Comparison of ENCODE assay signal across 9 cellular contexts in the genomic region with DNA sequence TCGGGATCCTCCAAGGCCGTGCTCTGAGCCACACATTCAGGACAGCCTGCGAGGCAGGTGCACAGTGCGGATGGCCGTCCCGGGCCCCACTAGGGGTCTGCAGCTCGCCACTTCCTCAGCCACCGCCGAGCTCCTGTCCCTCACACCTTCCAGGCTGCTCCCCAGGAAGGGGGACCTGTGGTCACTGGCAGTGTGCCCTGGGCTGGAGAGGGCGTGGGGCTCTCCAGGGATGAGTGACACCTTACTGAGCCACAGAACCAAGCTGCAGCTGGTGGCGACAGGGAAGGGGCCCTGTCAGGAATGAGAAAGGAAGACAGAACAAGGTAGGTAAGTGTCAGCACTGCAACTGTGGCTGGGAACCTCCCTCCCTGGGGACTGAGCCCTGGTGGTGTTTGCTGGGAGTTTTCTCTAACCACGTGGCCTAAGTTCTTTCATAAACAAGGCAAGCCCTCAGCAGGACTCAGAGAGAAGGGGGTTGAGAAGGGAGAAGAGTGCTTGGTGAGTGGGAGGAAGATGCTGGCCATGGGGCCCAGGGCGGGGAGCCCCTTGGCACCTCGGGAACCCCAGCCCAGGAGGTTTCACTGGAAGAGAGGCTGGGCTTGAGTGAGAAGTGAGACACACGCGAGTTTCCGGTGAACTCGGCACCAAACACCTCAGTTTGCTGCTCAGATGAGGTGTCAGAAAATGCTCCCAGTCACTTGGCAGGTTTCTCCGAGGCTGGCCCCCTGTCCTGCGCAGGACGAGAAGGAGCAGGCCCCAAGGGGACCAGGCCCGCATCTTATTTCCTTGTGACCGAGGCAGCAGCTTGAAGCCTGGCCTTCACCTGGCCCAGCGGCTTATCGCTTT. TPM values are rescaled to one million over a fixed set of nuclear protein-coding genes. Genes with fewer than 3 reads are reported as not detected.
DNase-seq lines count a peak whose midpoint lies in the region; ATAC-seq and TF ChIP-seq lines count a peak whose summit lies in the region.
"Had no signal": no experiment of that assay in that cellular context is flagged by ENCODE, and none has a peak within 500 bp of the region (broad histone marks: within the 10 kb centered on the region; RNA-seq: fewer than 3 reads in every experiment).

No MANE protein-coding gene starts in this region.

- H3K27me3 ChIP-seq in GM06990 (replicated peaks; ENCODE audit: control insufficient read depth, insufficient read depth, low read length): no peaks in the 10 kb centered on the region

- H3K4me3 ChIP-seq in GM06990 (replicated peaks; ENCODE audit: low read depth, low read length): no peak overlapping the region

- no peaks in the 10 kb centered on the region for H3K36me3 ChIP-seq in GM06990 (ENCODE audit: control insufficient read depth, insufficient read depth, low read length)

- peak overlapping the region; percentile 90 for H3K27ac Mint-ChIP-seq in activated CD4-positive, alpha-beta memory T cell treated with anti-CD3 and anti-CD28 coated beads for 36 hours

- intact Hi-C loops in activated CD4-positive, alpha-beta memory T cell treated with anti-CD3 and anti-CD28 coated beads for 36 hours (cut with micrococcal nuclease): loop anchor here (1.0 to 5.0 kb wide), 6 partner anchors 11 to 89 kb away; no protein-coding TSS in a partner anchor
- intact Hi-C loops in posterior cingulate gyrus (cut with DNase I): no loop called here

- H3K9me3 Mint-ChIP-seq in activated CD4-positive, alpha-beta memory T cell treated with anti-CD3 and anti-CD28 coated beads for 36 hours: no peaks in the 10 kb centered on the region

- CTCF ChIA-PET in activated CD4-positive, alpha-beta memory T cell treated with anti-CD3 and anti-CD28 coated beads for 36 hours (lab: Charles Lee): interaction anchor here (0.7 to 1.4 kb wide), 3 partner anchors 11 to 157 kb away, joined by 3 to 4 read pairs (median 3); no protein-coding TSS in a partner anchor

- H3K4me1 Mint-ChIP-seq in activated CD4-positive, alpha-beta memory T cell treated with anti-CD3 and anti-CD28 coated beads for 36 hours (ENCODE audit: low read depth): peaks cover 46% of the 10 kb centered on the region

- H3K36me3 Mint-ChIP-seq in activated CD4-positive, alpha-beta memory T cell treated with anti-CD3 and anti-CD28 coated beads for 36 hours: no peaks in the 10 kb centered on the region

- peak; percentile 89 for DNase-seq in GM06990 (ENCODE audit: extremely low read depth, insufficient read length)
- DNase-seq in activated CD4-positive, alpha-beta memory T cell treated with anti-CD3 and anti-CD28 coated beads for 36 hours: peak; percentile 86
- peak; percentile 78 for DNase-seq in stimulated activated CD4-positive, alpha-beta T cell treated with anti-CD3 and anti-CD28 coated beads, Interleukin-1b, Interleukin-23, amount 100 ng/mL, for 48 hours
- DNase-seq in kidney tubule cell (ENCODE audit: low spot score): no peak
- DNase-seq in posterior cingulate gyrus: no peak
- no peak for DNase-seq in NCI-H2029 treated with DMSO at 0.1 percent for 48 hours (lab: John Stamatoyannopoulos, UW)

- H3K4me3 Mint-ChIP-seq in activated CD4-positive, alpha-beta memory T cell treated with anti-CD3 and anti-CD28 coated beads for 36 hours: no peak overlapping the region

- ATAC-seq in GM19395 (IDR thresholded peaks at IDR 0.05; ENCODE audit: unreplicated experiment) (peak; percentile 75), HG03159 (IDR thresholded peaks at IDR 0.05; ENCODE audit: unreplicated experiment) (peak; percentile 60)

- POLR2A ChIA-PET in activated CD4-positive, alpha-beta memory T cell treated with anti-CD3 and anti-CD28 coated beads for 36 hours (lab: Charles Lee): interaction anchor here (0.7 to 1.8 kb wide), 4 partner anchors 10 to 23 kb away, joined by 3 to 12 read pairs (median 6); no protein-coding TSS in a partner anchor

- TF ChIP-seq CTCF in GM06990 (IDR thresholded peaks at IDR 0.05; ENCODE audit: insufficient read depth, low read length, poor library complexity, severe bottlenecking): no peak

- peaks cover under 1% of the 10 kb centered on the region for H3K27me3 Mint-ChIP-seq in activated CD4-positive, alpha-beta memory T cell treated with anti-CD3 and anti-CD28 coated beads for 36 hours

RNA-seq across cellular contexts. Expression of gene IL13, which starts 5.2 kb away (rescaled TPM):
- total RNA-seq in activated CD4-positive, alpha-beta memory T cell treated with anti-CD3 and anti-CD28 coated beads for 36 hours: 10 to 100 TPM; 13.0 to 14.9 TPM
- total RNA-seq: NCI-H460 had no signal

RNA-seq across cellular contexts. Expression of gene IL4, which starts 10.6 kb away (rescaled TPM):
- total RNA-seq in activated CD4-positive, alpha-beta memory T cell treated with anti-CD3 and anti-CD28 coated beads for 36 hours: 1 to 10 TPM; 6.4 to 6.8 TPM
- total RNA-seq: NCI-H460 had no signal

Comparison
In these comparisons a context has a peak if more than half of its experiments do, and no peak if none do; other contexts are left out.
1. DNase-seq: peak in GM06990 (single experiment), activated CD4-positive, alpha-beta memory T cell treated with anti-CD3 and anti-CD28 coated beads for 36 hours (single experiment) and stimulated activated CD4-positive, alpha-beta T cell treated with anti-CD3 and anti-CD28 coated beads, Interleukin-1b, Interleukin-23, amount 100 ng/mL, for 48 hours (single experiment); none in kidney tubule cell (single experiment), posterior cingulate gyrus (0 of 10) and NCI-H2029 treated with DMSO at 0.1 percent for 48 hours (single experiment).